ENCODE assay signal across 21 cellular contexts in the genomic region with DNA sequence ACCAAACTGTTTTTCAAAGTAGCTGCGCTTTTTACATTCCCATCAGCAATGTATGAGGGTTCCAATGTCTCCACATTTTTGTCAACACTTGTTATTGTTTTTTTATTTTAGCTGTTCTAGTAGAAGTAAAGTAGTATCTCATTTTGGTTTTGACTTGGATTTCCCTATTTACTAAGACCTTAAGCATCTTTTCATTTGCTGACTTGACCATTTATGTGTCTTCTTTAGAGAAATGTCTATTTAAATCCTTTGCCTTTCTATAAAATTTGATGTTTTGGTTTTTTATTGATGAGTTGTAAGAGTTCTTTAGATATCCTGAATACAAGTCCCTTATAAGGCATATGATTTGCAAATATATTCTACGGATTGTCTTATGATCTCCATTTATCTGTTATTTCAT.
DNase-seq lines count a peak whose midpoint lies in the region; ATAC-seq, FAIRE-seq and TF ChIP-seq lines count a peak whose summit lies in the region.
"Had no signal": no experiment of that assay in that cellular context is flagged by ENCODE, and none has a peak within 500 bp of the region (broad histone marks: within the 10 kb centered on the region; RNA-seq: fewer than 3 reads in every experiment).

No MANE protein-coding gene starts in this region.

- intact Hi-C loops in IMR-90 (cut with micrococcal nuclease): no loop called here
- intact Hi-C loops in K562 (cut with micrococcal nuclease): no loop called here

- no peak for ATAC-seq in IMR-90 (ENCODE audit: low read depth)
- no peak for ATAC-seq in K562
- ATAC-seq in GM21786 (IDR thresholded peaks at IDR 0.05; ENCODE audit: unreplicated experiment): no peak

- BruUV-seq in IMR-90 (replicated peaks; lab: Mats Ljungman, UMichigan) (no TSS peak), K562 (replicated peaks; lab: Mats Ljungman, UMichigan) (no TSS peak)

- no peak overlapping the region for H4K5ac ChIP-seq in IMR-90 (ENCODE audit: low read depth, low read length)

- TF ChIP-seq RAD21 in IMR-90 (IDR thresholded peaks at IDR 0.05; ENCODE audit: low read length) (no peak), K562 (CRISPR knock-in tag; conservative IDR thresholded peaks at IDR 0.05 in 1 of 2, IDR thresholded peaks at IDR 0.05 in 1 of 2) (no peak)

- no peak overlapping the region for H3K23ac ChIP-seq in IMR-90 (ENCODE audit: low read depth, low read length)

- no peak overlapping the region for H3K4me3 ChIP-seq in HEK293 (ENCODE audit: low read depth, low read length)
- no peak overlapping the region for H3K4me3 ChIP-seq in IMR-90 (ENCODE audit: insufficient read depth, low read depth, low read length)
- no peak overlapping the region for H3K4me3 ChIP-seq in K562
- H3K4me3 ChIP-seq: BLaER1 had no signal

- H2BK15ac ChIP-seq in IMR-90 (ENCODE audit: low read depth, low read length): no peak overlapping the region

- TF ChIP-seq EP300 in K562 (IDR thresholded peaks at IDR 0.05; ENCODE audit: low read length): no peak

- no peak overlapping the region for H3K14ac ChIP-seq in IMR-90 (replicated peaks; ENCODE audit: low read depth, low read length)

- CTCF ChIA-PET in HEK293 (lab: Yijun Ruan, JAX): interaction anchor here (0.9 kb wide), 1 partner anchor 17 kb away, joined by 3 read pairs; no protein-coding TSS in a partner anchor
- CTCF ChIA-PET in IMR-90 (lab: Yijun Ruan, JAX): no interaction called here
- CTCF ChIA-PET in K562 (lab: Yijun Ruan, JAX; ENCODE audit: low intra/inter-chr PET ratio): no interaction called here

- H3K27ac ChIP-seq in HEK293 (ENCODE audit: extremely low read depth, low read depth, low read length) (no peak overlapping the region), IMR-90 (ENCODE audit: insufficient read depth, low read length) (no peak overlapping the region), K562 (ENCODE audit: extremely low read depth, low read depth, low read length) (no peak overlapping the region)
- H3K27ac ChIP-seq: BLaER1 had no signal

- H2BK120ac ChIP-seq in IMR-90 (ENCODE audit: low read depth, low read length): no peak overlapping the region

- H3K9ac ChIP-seq in IMR-90 (ENCODE audit: low read depth, low read length): no peak overlapping the region
- H3K9ac ChIP-seq in K562 (ENCODE audit: insufficient read depth in 1 of 2, low read depth in 2 of 2, low read length in 2 of 2): no peak overlapping the region
- H3K9ac ChIP-seq: BLaER1 had no signal

- in situ Hi-C loops in IMR-90 (cut with MboI; ENCODE audit: low sequenced_read_pairs): no loop called here
- in situ Hi-C loops in K562 (cut with MboI): no loop called here

- DNase-seq in IMR-90 (no peak), K562 (ENCODE audit: extremely low read depth in 1 of 4, low spot score in 3 of 4) (no peak), DMS153 (lab: John Stamatoyannopoulos, UW) (no peak)
- DNase-seq: 8988T; ACHN; BE2C; C1 segment of cervical spinal cord; CD4-positive, alpha-beta memory T cell; CD4-positive, CD25-positive, alpha-beta regulatory T cell; CD8-positive, alpha-beta memory T cell; COR-L47; DMS 273 treated with DMSO at 0.1 percent for 48 hours; DMS79 treated with DMSO at 0.1 percent for 48 hours; GF-D8 had no signal

- H2BK20ac ChIP-seq in IMR-90 (ENCODE audit: low read depth, low read length): no peak overlapping the region

- H3K36me3 ChIP-seq in HEK293 (ENCODE audit: control insufficient read depth in 2 of 2, insufficient read depth in 1 of 2, low read length in 2 of 2) (peaks cover 0 to 75% of the 10 kb centered on the region in 2 experiments; a peak in 1 of 3 replicates), IMR-90 (ENCODE audit: control insufficient read depth, insufficient read depth, low read length) (no peaks in the 10 kb centered on the region), K562 (ENCODE audit: control insufficient read depth, insufficient read depth, low read length) (no peaks in the 10 kb centered on the region)
- H3K36me3 ChIP-seq: BE2C, BLaER1 had no signal

- H3K4ac ChIP-seq in IMR-90 (ENCODE audit: low read depth, low read length): no peak overlapping the region

- H3K9me1 ChIP-seq in IMR-90 (ENCODE audit: insufficient read depth, low read length) (no peaks in the 10 kb centered on the region), K562 (ENCODE audit: control insufficient read depth, insufficient read depth, low read length) (no peaks in the 10 kb centered on the region)

- no peak overlapping the region for H2BK5ac ChIP-seq in IMR-90 (ENCODE audit: low read depth, low read length, poor library complexity, severe bottlenecking)

- H3K27me3 ChIP-seq in IMR-90 (ENCODE audit: control insufficient read depth, insufficient read depth, low read length) (peaks cover 2% of the 10 kb centered on the region), K562 (ENCODE audit: control insufficient read depth in 2 of 2, insufficient read depth in 2 of 2, low read length in 2 of 2) (no peaks in the 10 kb centered on the region)
- H3K27me3 ChIP-seq: BE2C, BLaER1 had no signal

- H3K79me2 ChIP-seq in K562 (ENCODE audit: control insufficient read depth, insufficient read depth, low read length): no peaks in the 10 kb centered on the region

- no peak overlapping the region for H4K8ac ChIP-seq in IMR-90 (ENCODE audit: low read depth in 2 of 2, low read length in 2 of 2)

- H4K91ac ChIP-seq in IMR-90 (ENCODE audit: insufficient read depth, low read depth, low read length): no peak overlapping the region

- FAIRE-seq in K562 (lab: Jason Lieb, UNC): no peak
- FAIRE-seq: A204.1, G401.6, GM12892, GM18507 had no signal

- TF ChIP-seq CTCF in HEK293 (tag by site-specific recombination; IDR thresholded peaks at IDR 0.05) (no peak), IMR-90 (conservative IDR thresholded peaks at IDR 0.05; ENCODE audit: low read depth, low read length) (no peak), K562 (IDR thresholded peaks at IDR 0.05 in 2 of 3, conservative IDR thresholded peaks at IDR 0.05 in 1 of 3; ENCODE audit: insufficient read depth in 2 of 3, low read depth in 1 of 3, low read length in 3 of 3) (no peak)

- H2AK5ac ChIP-seq in IMR-90 (ENCODE audit: low read depth, low read length): no peak overlapping the region

- no peaks in the 10 kb centered on the region for H4K20me1 ChIP-seq in IMR-90 (ENCODE audit: insufficient read depth, low read length)
- H4K20me1 ChIP-seq in K562 (replicated peaks; ENCODE audit: control insufficient read depth, insufficient read depth, low read length): no peaks in the 10 kb centered on the region
- H4K20me1 ChIP-seq: BLaER1 had no signal

- POLR2A ChIA-PET in HEK293 (lab: Yijun Ruan, JAX): no interaction called here
- POLR2A ChIA-PET in IMR-90 (lab: Charles Lee; ENCODE audit: unreplicated experiment): no interaction called here
- POLR2A ChIA-PET in K562 (lab: Yijun Ruan, JAX): no interaction called here

- no peak overlapping the region for H3K56ac ChIP-seq in IMR-90 (ENCODE audit: extremely low read depth, insufficient read depth, low read length)

- dilution Hi-C loops in IMR-90 (cut with HindIII; ENCODE audit: low sequenced_read_pairs, unreplicated experiment): no loop called here

- H3K79me1 ChIP-seq in IMR-90 (ENCODE audit: low read depth in 1 of 2, low read length in 2 of 2): no peaks in the 10 kb centered on the region

- H3K4me1 ChIP-seq in HEK293 (ENCODE audit: control insufficient read depth, insufficient read depth, low read length): no peaks in the 10 kb centered on the region
- no peaks in the 10 kb centered on the region for H3K4me1 ChIP-seq in IMR-90 (ENCODE audit: control insufficient read depth, insufficient read depth, low read length)
- no peaks in the 10 kb centered on the region for H3K4me1 ChIP-seq in K562 (replicated peaks in 1 of 2; ENCODE audit: control insufficient read depth in 2 of 2, insufficient read depth in 2 of 2, low read length in 2 of 2)
- H3K4me1 ChIP-seq: BE2C, BLaER1 had no signal

- no peak overlapping the region for H2AK9ac ChIP-seq in IMR-90 (replicated peaks; ENCODE audit: low read depth, low read length, poor library complexity)

- H3K9me3 ChIP-seq in HEK293 (ENCODE audit: control insufficient read depth, insufficient read depth, low read depth, low read length) (no peaks in the 10 kb centered on the region), IMR-90 (ENCODE audit: control insufficient read depth, insufficient read depth, low read length) (no peaks in the 10 kb centered on the region), K562 (replicated peaks; ENCODE audit: control insufficient read depth, insufficient read depth, low read depth, low read length) (peaks cover 2% of the 10 kb centered on the region; the same call in 1 of the 2 replicates)
- H3K9me3 ChIP-seq: BE2C had no signal

- no CpG with 5 or more reads among the region's 2 CpGs for WGBS in IMR-90 (ENCODE audit: extremely low coverage in 2 of 2, insufficient read length in 1 of 2), 2 experiments
- WGBS in K562 (ENCODE audit: insufficient coverage, low coverage, missing lambda C conversion rate): 36% methylated on average over 2 of the region's 2 CpGs

- no peak overlapping the region for H3K4me2 ChIP-seq in IMR-90 (ENCODE audit: low read depth, low read length)
- H3K4me2 ChIP-seq in K562 (ENCODE audit: insufficient read depth, low read length): no peak overlapping the region
- H3K4me2 ChIP-seq: BLaER1 had no signal

- H2AFZ ChIP-seq in IMR-90 (replicated peaks; ENCODE audit: low read length, poor library complexity): no peak overlapping the region
- no peak overlapping the region for H2AFZ ChIP-seq in K562 (ENCODE audit: low read depth, low read length)

- no peak for TF ChIP-seq POLR2A in IMR-90 (IDR thresholded peaks at IDR 0.05; ENCODE audit: low read depth, low read length)
- no peak for TF ChIP-seq POLR2A in K562 (conservative IDR thresholded peaks at IDR 0.05)

- no peak overlapping the region for H3K18ac ChIP-seq in IMR-90 (ENCODE audit: low read depth, low read length)

TF ChIP-seq in HEK293, 187 proteins besides CTCF, POLR2A, EP300 and RAD21:
- TF ChIP-seq ZNF664 (tag by site-specific recombination; IDR thresholded peaks at IDR 0.05) (0 out of 2 replicates have a peak, but pooled peaks have one; percentile 19), ZNF211 (tag by site-specific recombination; IDR thresholded peaks at IDR 0.05; ENCODE audit: low read depth) (no peak)

TF ChIP-seq in IMR-90, 13 proteins besides CTCF, POLR2A, EP300 and RAD21:
- TF ChIP-seq CHD1 (IDR thresholded peaks at IDR 0.05; ENCODE audit: low read depth, low read length) (no peak), MAFK (IDR thresholded peaks at IDR 0.05; ENCODE audit: low read depth, low read length) (peak; percentile 22; the same call in 1 of the 2 replicates)

TF ChIP-seq in K562, 482 proteins besides CTCF, POLR2A, EP300 and RAD21 (continues in another document):
- TF ChIP-seq TAL1 (IDR thresholded peaks at IDR 0.05) (no peak), ETS2 (tag; IDR thresholded peaks at IDR 0.05; ENCODE audit: borderline replicate concordance, poor library complexity, severe bottlenecking) (no peak)
